ENCODE assay signal across 9 cellular contexts in the genomic region with DNA sequence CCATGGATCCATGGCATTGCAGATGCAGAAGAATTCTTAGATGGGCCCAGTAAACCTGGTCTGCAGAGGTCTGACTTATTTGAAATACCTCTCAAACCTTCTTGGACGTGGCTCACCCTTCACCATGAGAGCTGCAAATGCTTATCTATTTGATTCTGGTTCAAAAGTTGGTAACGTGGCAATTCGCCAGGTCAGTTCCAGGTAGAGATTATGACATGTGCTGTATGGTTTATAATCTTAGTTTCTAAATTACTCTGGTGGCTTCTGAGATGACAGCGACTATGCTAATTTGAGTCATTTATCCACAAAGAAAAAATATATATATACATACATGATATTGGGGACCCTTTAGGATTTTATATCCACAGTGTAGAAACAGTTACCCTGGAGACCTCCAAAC.
DNase-seq lines count a peak whose midpoint lies in the region; ATAC-seq lines count a peak whose summit lies in the region.
"Had no signal": no experiment of that assay in that cellular context is flagged by ENCODE, and none has a peak within 500 bp of the region (broad histone marks: within the 10 kb centered on the region; RNA-seq: fewer than 3 reads in every experiment).

No MANE protein-coding gene starts in this region.

- DNase-seq in activated naive CD4-positive, alpha-beta T cell treated with anti-CD3 and anti-CD28 coated beads, Interleukin-2, amount 50 U/mL, for 16 hours: peak; percentile 61
- peak; percentile 63 for DNase-seq in stimulated activated CD4-positive, alpha-beta T cell treated with anti-CD3 and anti-CD28 coated beads, Interleukin-1b, Interleukin-23, amount 100 ng/mL, for 48 hours
- DNase-seq in NCI-H2171 (lab: John Stamatoyannopoulos, UW): no peak
- no peak for DNase-seq in NCI-H446 treated with DMSO at 0.1 percent for 48 hours (lab: John Stamatoyannopoulos, UW)
- DNase-seq: foreskin melanocyte, NCI-H1105 treated with DMSO at 0.1 percent for 48 hours had no signal

- ATAC-seq in GM18508 (IDR thresholded peaks at IDR 0.05; ENCODE audit: insufficient read depth, unreplicated experiment) (peak; percentile 68), HG02610 (IDR thresholded peaks at IDR 0.05; ENCODE audit: unreplicated experiment) (peak; percentile 44), GM21526 (IDR thresholded peaks at IDR 0.05; ENCODE audit: low FRiP score, unreplicated experiment) (no peak)

Comparison
In these comparisons a context has a peak if more than half of its experiments do, and no peak if none do; other contexts are left out.
1. DNase-seq: peak in activated naive CD4-positive, alpha-beta T cell treated with anti-CD3 and anti-CD28 coated beads, Interleukin-2, amount 50 U/mL, for 16 hours (single experiment) and stimulated activated CD4-positive, alpha-beta T cell treated with anti-CD3 and anti-CD28 coated beads, Interleukin-1b, Interleukin-23, amount 100 ng/mL, for 48 hours (single experiment); none in NCI-H2171 (single experiment) and NCI-H446 treated with DMSO at 0.1 percent for 48 hours (single experiment).